20 cellular contexts compared by ENCODE assay signal in genomic region chrX:123753656-123754350, GRCh38. TPM values are rescaled to one million over a fixed set of nuclear protein-coding genes. Genes with fewer than 3 reads are reported as not detected.
A peak's percentile ranks its signal among the peaks of the same experiment; 100 is the strongest.
DNase-seq lines count a peak whose midpoint lies in the region; FAIRE-seq and TF ChIP-seq lines count a peak whose summit lies in the region.
"Had no signal": no experiment of that assay in that cellular context is flagged by ENCODE, and none has a peak within 500 bp of the region (broad histone marks: within the 10 kb centered on the region; RNA-seq: fewer than 3 reads in every experiment).

No MANE protein-coding gene starts in this region.

- no peak for TF ChIP-seq POLR2A in H54 (IDR thresholded peaks at IDR 0.05; ENCODE audit: low read depth, low read length)

- no peak for FAIRE-seq in H54 (lab: Jason Lieb, UNC)
- FAIRE-seq: A204.1, D721Med, GM12892 had no signal

- DNase-seq in NCI-H82 (lab: John Stamatoyannopoulos, UW) = peak; percentile 15
- DNase-seq in NCI-H82 treated with DMSO at 0.1 percent for 48 hours (lab: John Stamatoyannopoulos, UW; ENCODE audit: unreplicated experiment) = no peak
- peak; percentile 32 for DNase-seq in M059J (ENCODE audit: low read depth)
- peak; percentile 8 for DNase-seq in left kidney (ENCODE audit: low read depth, low spot score)
- no peak for DNase-seq in NCI-H1092 treated with DMSO at 0.1 percent for 48 hours (lab: John Stamatoyannopoulos, UW)
- DNase-seq in H54 (ENCODE audit: insufficient read length, low spot score) = no peak
- DNase-seq in activated CD4-positive, alpha-beta T cell treated with anti-CD3 and anti-CD28 coated beads, Interleukin-2, amount 50 U/mL, for 4 hours = no peak
- DNase-seq: DND-41; H9; HFFc6; MM.1S; NCI-H1092; NCI-H1436 treated with DMSO at 0.1 percent for 48 hours; NCI-H2081; NCI-H446; NK-92 treated with Interleukin-12 subunit alpha and Interleukin-12 subunit beta, amount 100 ng/mL, for 24 hours; Peyer's patch had no signal

RNA-seq across cellular contexts. Expression of gene THOC2, which starts 21.0 kb away (rescaled TPM):
- 64.6 and 111 TPM in 2 replicates for total RNA-seq in M059J (2014; rRNA removed; shearing (Covaris generic))

Comparison
In these comparisons a context has a peak if more than half of its experiments do, and no peak if none do; other contexts are left out.
1. DNase-seq: peak in NCI-H82 (single experiment), M059J (single experiment) and left kidney (single experiment); none in NCI-H82 treated with DMSO at 0.1 percent for 48 hours (single experiment), NCI-H1092 treated with DMSO at 0.1 percent for 48 hours (single experiment), H54 (single experiment) and activated CD4-positive, alpha-beta T cell treated with anti-CD3 and anti-CD28 coated beads, Interleukin-2, amount 50 U/mL, for 4 hours (0 of 2).